25 cellular contexts compared by ENCODE assay signal in the genomic region with DNA sequence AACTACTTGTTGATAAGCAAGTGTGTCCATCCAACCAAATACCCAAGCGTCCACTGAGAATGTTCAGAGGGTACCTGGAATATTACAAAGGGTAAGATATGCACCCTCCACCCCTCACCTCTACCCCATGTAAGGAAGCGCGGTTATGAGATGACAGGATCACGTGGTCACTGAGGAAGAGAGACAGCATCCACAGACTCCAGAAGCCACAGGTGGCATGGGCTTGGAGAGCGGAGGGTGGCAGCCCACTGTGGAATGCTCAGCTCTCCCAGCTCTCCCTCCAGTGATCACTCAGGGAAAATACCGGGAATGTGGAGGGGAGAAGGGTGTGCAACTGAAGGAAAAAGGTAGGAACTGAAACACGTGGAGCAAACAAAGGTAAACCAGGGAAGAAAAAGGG.
"Had no signal": no experiment of that assay in that cellular context is flagged by ENCODE, and none has a peak within 500 bp of the region (broad histone marks: within the 10 kb centered on the region; RNA-seq: fewer than 3 reads in every experiment).

No MANE protein-coding gene starts in this region.

- H3K27me3 ChIP-seq: breast epithelium, colonic mucosa, dorsolateral prefrontal cortex, right lobe of liver had no signal

- H3K4me3 Mint-ChIP-seq: activated CD4-positive, alpha-beta T cell treated with anti-CD3 and anti-CD28 coated beads, Interleukin-2, amount 10 ng/mL, durations not matched to agents 7 days and 5 days; activated CD8-positive, alpha-beta T cell treated with anti-CD3 and anti-CD28 coated beads, Interleukin-2, amount 10 ng/mL, durations not matched to agents 7 days and 5 days; activated naive CD4-positive, alpha-beta T cell treated with anti-CD3 and anti-CD28 coated beads for 36 hours; effector memory CD8-positive, alpha-beta T cell; mesothelial cell of epicardium; nephron progenitor cell; stimulated activated memory B cell treated with anti-CD40 and anti-IgM and Interleukin-4, amounts not matched to agents 10 μg/mL and 1 μg/mL and 100 μg/mL, for 72 hours; type B pancreatic cell had no signal

- H3K9me3 ChIP-seq: breast epithelium, colonic mucosa, right lobe of liver, SK-N-SH, thoracic aorta had no signal

- H3K27ac Mint-ChIP-seq: activated CD4-positive, alpha-beta T cell treated with anti-CD3 and anti-CD28 coated beads, Interleukin-2, amount 10 ng/mL, durations not matched to agents 7 days and 5 days; activated CD8-positive, alpha-beta T cell treated with anti-CD3 and anti-CD28 coated beads, Interleukin-2, amount 10 ng/mL, durations not matched to agents 7 days and 5 days; activated naive CD4-positive, alpha-beta T cell treated with anti-CD3 and anti-CD28 coated beads for 36 hours; mesothelial cell of epicardium; nephron progenitor cell; stimulated activated memory B cell treated with anti-CD40 and anti-IgM and Interleukin-4, amounts not matched to agents 10 μg/mL and 1 μg/mL and 100 μg/mL, for 72 hours; type B pancreatic cell had no signal

- H3K27ac ChIP-seq: breast epithelium, colonic mucosa, dorsolateral prefrontal cortex, right lobe of liver, skin epidermis, thoracic aorta had no signal

- H3K27me3 Mint-ChIP-seq: activated CD4-positive, alpha-beta T cell treated with anti-CD3 and anti-CD28 coated beads, Interleukin-2, amount 10 ng/mL, durations not matched to agents 7 days and 5 days; effector memory CD8-positive, alpha-beta T cell; stimulated activated memory B cell treated with anti-CD40 and anti-IgM and Interleukin-4, amounts not matched to agents 10 μg/mL and 1 μg/mL and 100 μg/mL, for 72 hours had no signal

- H3K36me3 Mint-ChIP-seq: mesothelial cell of epicardium, type B pancreatic cell had no signal

- H3K4me3 ChIP-seq: breast epithelium, colonic mucosa, dorsolateral prefrontal cortex, right lobe of liver, skin epidermis, thoracic aorta had no signal

- DNase-seq: activated CD4-positive, alpha-beta T cell treated with anti-CD3 and anti-CD28 coated beads, Interleukin-2, amount 10 ng/mL, durations not matched to agents 7 days and 5 days; activated CD8-positive, alpha-beta T cell treated with anti-CD3 and anti-CD28 coated beads, Interleukin-2, amount 10 ng/mL, durations not matched to agents 7 days and 5 days; activated naive CD4-positive, alpha-beta T cell treated with anti-CD3 and anti-CD28 coated beads for 36 hours; activated T-cell treated with anti-CD3 and anti-CD28 coated beads, Interleukin-2, amount 50 U/mL, for 1 hour; amniotic stem cell; colonic mucosa; dorsolateral prefrontal cortex; effector memory CD8-positive, alpha-beta T cell; foreskin melanocyte; hypothalamus; left ventricle myocardium superior; mammary epithelial cell; nephron progenitor cell; nucleus accumbens; right lobe of liver; SK-N-SH; stimulated activated CD4-positive, alpha-beta T cell treated with anti-CD3 and anti-CD28 coated beads, Interleukin-1b, Interleukin-23, amount 100 ng/mL, for 48 hours had no signal

- ATAC-seq: activated CD4-positive, CD25-positive, alpha-beta regulatory T cell treated with anti-CD3 and anti-CD28 coated beads, Interleukin-2, amount 50 U/mL, for 24 hours; activated CD8-positive, alpha-beta T cell treated with anti-CD3 and anti-CD28 coated beads, Interleukin-2, amount 10 ng/mL, durations not matched to agents 7 days and 5 days; effector memory CD8-positive, alpha-beta T cell; esophagus mucosa; left ventricle myocardium superior; stimulated activated memory B cell treated with anti-CD40 and anti-IgM and Interleukin-4, amounts not matched to agents 10 μg/mL and 1 μg/mL and 100 μg/mL, for 72 hours had no signal

- H3K9me3 Mint-ChIP-seq: activated CD4-positive, alpha-beta T cell treated with anti-CD3 and anti-CD28 coated beads, Interleukin-2, amount 10 ng/mL, durations not matched to agents 7 days and 5 days; activated naive CD4-positive, alpha-beta T cell treated with anti-CD3 and anti-CD28 coated beads for 36 hours; effector memory CD8-positive, alpha-beta T cell; mesothelial cell of epicardium; nephron progenitor cell; stimulated activated memory B cell treated with anti-CD40 and anti-IgM and Interleukin-4, amounts not matched to agents 10 μg/mL and 1 μg/mL and 100 μg/mL, for 72 hours; type B pancreatic cell had no signal

- H3K36me3 ChIP-seq: breast epithelium, colonic mucosa, right lobe of liver, thoracic aorta had no signal

- H3K4me1 ChIP-seq: breast epithelium, colonic mucosa, right lobe of liver had no signal
